27 cellular contexts compared by ENCODE assay signal in genomic region chr7:137747359-137748031, GRCh38.
A peak's percentile ranks its signal among the peaks of the same experiment; 100 is the strongest.
DNase-seq lines count a peak whose midpoint lies in the region; ATAC-seq and TF ChIP-seq lines count a peak whose summit lies in the region.
"Had no signal": no experiment of that assay in that cellular context is flagged by ENCODE, and none has a peak within 500 bp of the region (broad histone marks: within the 10 kb centered on the region; RNA-seq: fewer than 3 reads in every experiment).

No MANE protein-coding gene starts in this region.

- no peaks in the 10 kb centered on the region for H3K27me3 ChIP-seq in GM23248 (replicated peaks; ENCODE audit: insufficient read depth)
- no peaks in the 10 kb centered on the region for H3K27me3 ChIP-seq in NT2/D1 (ENCODE audit: insufficient read depth, insufficient read length)
- H3K27me3 ChIP-seq: adrenal gland, brain microvascular endothelial cell, foreskin keratinocyte, heart right ventricle, right lobe of liver had no signal

- WGBS in GM23248 (ENCODE audit: low coverage in 1 of 2, low lambda C conversion rate in 2 of 2, missing lambda C conversion rate in 2 of 2), 2 experiments: 61 to 65% methylated on average over 7 of the region's 7 CpGs

- ATAC-seq in GM21529 (IDR thresholded peaks at IDR 0.05; ENCODE audit: unreplicated experiment) (no peak), HG03139 (IDR thresholded peaks at IDR 0.05; ENCODE audit: unreplicated experiment) (no peak)
- ATAC-seq: activated T-cell treated with anti-CD3 and anti-CD28 coated beads, Interleukin-2, amount 50 U/mL, for 72 hours; foreskin keratinocyte; heart right ventricle; right lobe of liver; stimulated activated memory B cell treated with anti-CD40 and anti-IgM and Interleukin-4, amounts not matched to agents 10 μg/mL and 1 μg/mL and 100 μg/mL, for 72 hours had no signal

- H3K4me1 ChIP-seq in GM23248 (ENCODE audit: insufficient read depth) (peaks cover 9% of the 10 kb centered on the region), NT2/D1 (ENCODE audit: insufficient read depth, insufficient read length) (no peaks in the 10 kb centered on the region)
- H3K4me1 ChIP-seq: adrenal gland, foreskin keratinocyte, heart right ventricle, left ventricle myocardium inferior, right lobe of liver had no signal

- peak; percentile 50 for TF ChIP-seq CTCF in type B pancreatic cell (conservative IDR thresholded peaks at IDR 0.05)

- H3K9ac ChIP-seq in GM23248 (no peak overlapping the region), NT2/D1 (ENCODE audit: insufficient read length, low read depth) (no peak overlapping the region)

- H3K79me2 ChIP-seq in GM23248 (ENCODE audit: insufficient read depth): peaks cover 12% of the 10 kb centered on the region

- peaks cover 5% of the 10 kb centered on the region for H3K36me3 Mint-ChIP-seq in type B pancreatic cell
- H3K36me3 Mint-ChIP-seq: CD4-positive, CD25-positive, alpha-beta regulatory T cell; stimulated activated memory B cell treated with anti-CD40 and anti-IgM and Interleukin-4, amounts not matched to agents 10 μg/mL and 1 μg/mL and 100 μg/mL, for 72 hours had no signal

- H3K36me3 ChIP-seq in GM23248 (ENCODE audit: low read depth) (0 out of 2 replicates have a peak, but pooled peaks cover 8% of the 10 kb centered on the region), NT2/D1 (ENCODE audit: insufficient read depth, insufficient read length, low read length) (no peaks in the 10 kb centered on the region)
- H3K36me3 ChIP-seq: adrenal gland, brain microvascular endothelial cell, heart right ventricle, left ventricle myocardium inferior, right lobe of liver had no signal

- peaks cover 11% of the 10 kb centered on the region for H3K27me3 Mint-ChIP-seq in type B pancreatic cell
- H3K27me3 Mint-ChIP-seq: activated B cell treated with CpG ODN at 0.5 μM for 24 hours; CD4-positive, CD25-positive, alpha-beta regulatory T cell had no signal

- H3K9me3 ChIP-seq in GM23248 (ENCODE audit: low read depth) (no peaks in the 10 kb centered on the region), NT2/D1 (ENCODE audit: insufficient read depth, low read length) (peaks cover 17% of the 10 kb centered on the region)
- H3K9me3 ChIP-seq: adrenal gland, right lobe of liver had no signal

- H3F3A ChIP-seq in GM23248 (ENCODE audit: insufficient read depth): no peaks in the 10 kb centered on the region

- in situ Hi-C loops in GM23248 (cut with MboI): no loop called here

- H3K4me3 ChIP-seq in GM23248 (no peak overlapping the region), NT2/D1 (ENCODE audit: insufficient read length, low read depth) (no peak overlapping the region)
- H3K4me3 ChIP-seq: adrenal gland, heart right ventricle, left ventricle myocardium inferior, right lobe of liver had no signal

- H3K9me3 Mint-ChIP-seq in type B pancreatic cell: peaks cover 9% of the 10 kb centered on the region

- peak overlapping the region; percentile 39; the same call in 1 of the 2 replicates for H2AFZ ChIP-seq in GM23248

- no peaks in the 10 kb centered on the region for H3K4me1 Mint-ChIP-seq in type B pancreatic cell (ENCODE audit: unreplicated experiment)
- H3K4me1 Mint-ChIP-seq: activated B cell treated with CpG ODN at 0.5 μM for 24 hours; CD4-positive, CD25-positive, alpha-beta regulatory T cell; stimulated activated memory B cell treated with anti-CD40 and anti-IgM and Interleukin-4, amounts not matched to agents 10 μg/mL and 1 μg/mL and 100 μg/mL, for 72 hours had no signal

- DNase-seq in GM23248 (peak; percentile 30), NT2/D1 (ENCODE audit: low read depth, low spot score) (peak; percentile 80), iPS DF 19.7 (ENCODE audit: low read depth, low spot score) (peak; percentile 77), type B pancreatic cell (ENCODE audit: extremely low spot score, unreplicated experiment) (no peak), C1 segment of cervical spinal cord (lab: John Stamatoyannopoulos, UW) (no peak)
- DNase-seq: activated B cell treated with CpG ODN at 0.5 μM for 24 hours; activated naive CD4-positive, alpha-beta T cell; activated T-cell treated with anti-CD3 and anti-CD28 coated beads, Interleukin-2, amount 50 U/mL, for 72 hours; adrenal gland; brain microvascular endothelial cell; CD4-positive, CD25-positive, alpha-beta regulatory T cell; foreskin keratinocyte; HCEC 1CT; heart right ventricle; Karpas-422; left ventricle myocardium inferior; NCI-H446; NCI-H774; right lobe of liver; stimulated activated CD4-positive, alpha-beta T cell treated with anti-CD3 and anti-CD28 coated beads, Interleukin-12 subunit alpha, Interleukin-12 subunit beta, amount 100 ng/mL, for 4 hours; stimulated activated CD4-positive, alpha-beta T cell treated with anti-CD3 and anti-CD28 coated beads, Interleukin-4, amount 100 ng/mL, for 1 hour; substantia nigra; T-helper 9 cell had no signal

- no peaks in the 10 kb centered on the region for H4K20me1 ChIP-seq in GM23248 (ENCODE audit: insufficient read depth)

- no peak overlapping the region for H3K4me3 Mint-ChIP-seq in type B pancreatic cell
- H3K4me3 Mint-ChIP-seq: activated B cell treated with CpG ODN at 0.5 μM for 24 hours; activated T-cell treated with anti-CD3 and anti-CD28 coated beads, Interleukin-2, amount 50 U/mL, for 72 hours; CD4-positive, CD25-positive, alpha-beta regulatory T cell; stimulated activated memory B cell treated with anti-CD40 and anti-IgM and Interleukin-4, amounts not matched to agents 10 μg/mL and 1 μg/mL and 100 μg/mL, for 72 hours had no signal

- H3K27ac Mint-ChIP-seq in type B pancreatic cell: no peak overlapping the region
- H3K27ac Mint-ChIP-seq: activated B cell treated with CpG ODN at 0.5 μM for 24 hours; activated T-cell treated with anti-CD3 and anti-CD28 coated beads, Interleukin-2, amount 50 U/mL, for 72 hours; CD4-positive, CD25-positive, alpha-beta regulatory T cell; stimulated activated memory B cell treated with anti-CD40 and anti-IgM and Interleukin-4, amounts not matched to agents 10 μg/mL and 1 μg/mL and 100 μg/mL, for 72 hours had no signal

- H3K9me2 ChIP-seq in GM23248 (ENCODE audit: insufficient read depth): no peaks in the 10 kb centered on the region

- H3K4me2 ChIP-seq in GM23248 (ENCODE audit: unreplicated experiment): no peak overlapping the region

- peak overlapping the region; percentile 6; the same call in 1 of the 2 replicates for H3K27ac ChIP-seq in GM23248
- H3K27ac ChIP-seq: adrenal gland, brain microvascular endothelial cell, epithelial cell of prostate, foreskin keratinocyte, heart right ventricle, left ventricle myocardium inferior, right lobe of liver had no signal

Comparison
In these comparisons a context has a peak if more than half of its experiments do, and no peak if none do; other contexts are left out.
1. DNase-seq: peak in GM23248 (single experiment), NT2/D1 (single experiment) and iPS DF 19.7 (single experiment); none in type B pancreatic cell (single experiment) and C1 segment of cervical spinal cord (0 of 14).